ENCODE assay signal across 9 cellular contexts in genomic region chr12:108035372-108035771, GRCh38.
"Had no signal": no experiment of that assay in that cellular context is flagged by ENCODE, and none has a peak within 500 bp of the region (broad histone marks: within the 10 kb centered on the region; RNA-seq: fewer than 3 reads in every experiment).

No MANE protein-coding gene starts in this region.

- H2AFZ ChIP-seq: GM23248 had no signal

- H3K4me1 ChIP-seq: HAP-1 had no signal

- H3K36me3 ChIP-seq: HAP-1 had no signal

- H3K9me3 ChIP-seq: HAP-1 had no signal

- DNase-seq: GM23248, GOT3, H7, HFFc6, IMR-90, KBM-7 had no signal

- H3K9ac ChIP-seq: GM23248 had no signal

- ATAC-seq: HCT116 had no signal

- H3K4me3 ChIP-seq: GM23248, HAP-1 had no signal

- H3K27ac ChIP-seq: GM23248, HL-60 had no signal
